In genomic region chr9:130718576-130718975, GRCh38 we compare ENCODE assay signal across 16 cellular contexts. TPM values are rescaled to one million over a fixed set of nuclear protein-coding genes. Genes with fewer than 3 reads are reported as not detected.
A peak's percentile ranks its signal among the peaks of the same experiment; 100 is the strongest.
DNase-seq lines count a peak whose midpoint lies in the region; ATAC-seq and TF ChIP-seq lines count a peak whose summit lies in the region.
"Had no signal": no experiment of that assay in that cellular context is flagged by ENCODE, and none has a peak within 500 bp of the region (broad histone marks: within the 10 kb centered on the region; RNA-seq: fewer than 3 reads in every experiment).

No MANE protein-coding gene starts in this region.

- peak overlapping the region; percentile 52; the same call in 1 of the 2 replicates for H3K27ac Mint-ChIP-seq in WTC11
- H3K27ac Mint-ChIP-seq in nephron progenitor cell, result peak overlapping the region; percentile 29

- H3K4me3 Mint-ChIP-seq in WTC11 (no peak overlapping the region), nephron progenitor cell (no peak overlapping the region)
- H3K4me3 Mint-ChIP-seq: CD4-positive, alpha-beta memory T cell had no signal

- POLR2A ChIA-PET in WTC11 (lab: Charles Lee), result no interaction called here

- TF ChIP-seq CTCF in WTC11 (IDR thresholded peaks at IDR 0.05), result no peak
- no peak for TF ChIP-seq CTCF in nephron progenitor cell (IDR thresholded peaks at IDR 0.05)

- CTCF ChIA-PET in WTC11 (lab: Charles Lee), result interaction anchor here (0.7 to 1.3 kb wide), 2 partner anchors 148 to 280 kb away, joined by 3 read pairs; no protein-coding TSS in a partner anchor

- no peaks in the 10 kb centered on the region; the same call in 1 of the 2 replicates for H3K27me3 Mint-ChIP-seq in WTC11 (ENCODE audit: low read depth)
- no peaks in the 10 kb centered on the region for H3K27me3 Mint-ChIP-seq in nephron progenitor cell (ENCODE audit: low read depth, poor library complexity)
- H3K27me3 Mint-ChIP-seq: CD4-positive, alpha-beta memory T cell had no signal

- H3K4me1 Mint-ChIP-seq in WTC11 (peaks cover 30% of the 10 kb centered on the region), nephron progenitor cell (peaks cover 41% of the 10 kb centered on the region)

- no peaks in the 10 kb centered on the region for H3K9me3 Mint-ChIP-seq in WTC11
- H3K9me3 Mint-ChIP-seq in nephron progenitor cell, result no peaks in the 10 kb centered on the region
- H3K9me3 Mint-ChIP-seq: CD4-positive, alpha-beta memory T cell had no signal

- no peak for DNase-seq in WTC11 (ENCODE audit: low spot score)
- DNase-seq in left kidney (ENCODE audit: low read depth, low spot score), result peak; percentile 57
- no peak for DNase-seq in nephron progenitor cell
- DNase-seq in DMS79 (lab: John Stamatoyannopoulos, UW), result no peak
- no peak for DNase-seq in NK-92 treated with Interleukin-12 subunit alpha and Interleukin-12 subunit beta, amount 100 ng/mL, for 24 hours (lab: John Stamatoyannopoulos, UW)
- no peak for DNase-seq in NCI-H1694 treated with DMSO at 0.1 percent for 48 hours (lab: John Stamatoyannopoulos, UW)
- DNase-seq: C1 segment of cervical spinal cord; Calu3; CD4-positive, alpha-beta memory T cell; COR-L47; DMS53; DND-41; H7; HCEC 1CT had no signal

- no peaks in the 10 kb centered on the region for H3K36me3 Mint-ChIP-seq in WTC11
- H3K36me3 Mint-ChIP-seq in nephron progenitor cell (ENCODE audit: low read depth), result peaks cover 8% of the 10 kb centered on the region

- ATAC-seq in WTC11, result no peak

TF ChIP-seq in WTC11, 78 proteins besides CTCF, POLR2A, EP300 and RAD21:
- TF ChIP-seq AR (CRISPR knock-in tag; IDR thresholded peaks at IDR 0.05) (no peak), SMAD4 (CRISPR knock-in tag; IDR thresholded peaks at IDR 0.05) (no peak), TEAD1 (CRISPR knock-in tag; IDR thresholded peaks at IDR 0.05) (no peak), FOXP4 (CRISPR knock-in tag; IDR thresholded peaks at IDR 0.05) (no peak), CREB1 (CRISPR knock-in tag; IDR thresholded peaks at IDR 0.05) (no peak), ZNF121 (CRISPR knock-in tag; IDR thresholded peaks at IDR 0.05) (no peak), ZSCAN18 (CRISPR knock-in tag; IDR thresholded peaks at IDR 0.05) (no peak), NR2C2 (CRISPR knock-in tag; IDR thresholded peaks at IDR 0.05) (no peak), NFYB (CRISPR knock-in tag; conservative IDR thresholded peaks at IDR 0.05; ENCODE audit: low read depth) (no peak), FOXJ3 (CRISPR knock-in tag; IDR thresholded peaks at IDR 0.05; ENCODE audit: borderline replicate concordance) (no peak), ZBTB21 (CRISPR knock-in tag; IDR thresholded peaks at IDR 0.05; ENCODE audit: borderline replicate concordance) (no peak), USF1 (CRISPR knock-in tag; IDR thresholded peaks at IDR 0.05) (no peak), SOX15 (CRISPR knock-in tag; IDR thresholded peaks at IDR 0.05) (no peak), RELA (CRISPR knock-in tag; IDR thresholded peaks at IDR 0.05; ENCODE audit: borderline replicate concordance) (no peak), ATF1 (CRISPR knock-in tag; IDR thresholded peaks at IDR 0.05) (no peak), NR1H2 (CRISPR knock-in tag; IDR thresholded peaks at IDR 0.05) (no peak), ATF3 (CRISPR knock-in tag; conservative IDR thresholded peaks at IDR 0.05) (no peak), ATF6 (CRISPR knock-in tag; IDR thresholded peaks at IDR 0.05) (no peak), PRRX2 (CRISPR knock-in tag; IDR thresholded peaks at IDR 0.05) (no peak), CREM (CRISPR knock-in tag; IDR thresholded peaks at IDR 0.05) (no peak)

RNA-seq across cellular contexts. Expression of gene EXOSC2, which starts 25.0 kb away (rescaled TPM):
- total RNA-seq in WTC11 (2021), result 76.1 to 80.3 TPM (median 79.2 TPM) in 3 replicates

RNA-seq across cellular contexts. Expression of gene PRDM12, which starts 54.2 kb away (rescaled TPM):
- 0.07 to 0.09 TPM in 2 of 3 replicates, not detected in the other for total RNA-seq in WTC11 (2021)
- total RNA-seq: A172; A673; Calu3; CD4-positive, alpha-beta memory T cell had no signal
